Comparison of ENCODE assay signal across 14 cellular contexts in genomic region chr22:19932367-19933206, GRCh38. TPM values are rescaled to one million over a fixed set of nuclear protein-coding genes. Genes with fewer than 3 reads are reported as not detected.
DNase-seq lines count a peak whose midpoint lies in the region; ATAC-seq, FAIRE-seq and TF ChIP-seq lines count a peak whose summit lies in the region.
"Had no signal": no experiment of that assay in that cellular context is flagged by ENCODE, and none has a peak within 500 bp of the region (broad histone marks: within the 10 kb centered on the region; RNA-seq: fewer than 3 reads in every experiment).

No MANE protein-coding gene starts in this region.

- TF ChIP-seq POLR2A in K562 (conservative IDR thresholded peaks at IDR 0.05) = no peak

- no peak overlapping the region for H3K4me2 ChIP-seq in K562 (ENCODE audit: insufficient read depth, low read length)

- H3K4me3 ChIP-seq in K562 (no peak overlapping the region), psoas muscle (no peak overlapping the region)

- H3K4me1 ChIP-seq in K562 (replicated peaks in 1 of 2; ENCODE audit: control insufficient read depth in 2 of 2, insufficient read depth in 2 of 2, low read length in 2 of 2) (peaks cover 2 to 19% of the 10 kb centered on the region in 2 experiments; a peak in 3 of 5 replicates), psoas muscle (peaks cover 4% of the 10 kb centered on the region)

- no peak for FAIRE-seq in K562 (lab: Jason Lieb, UNC)

- no TSS peak for BruUV-seq in K562 (replicated peaks; lab: Mats Ljungman, UMichigan)

- H3K27me3 ChIP-seq in K562 (ENCODE audit: control insufficient read depth in 2 of 2, insufficient read depth in 2 of 2, low read length in 2 of 2) (no peaks in the 10 kb centered on the region), psoas muscle (ENCODE audit: insufficient read depth in 3 of 3, low read length in 2 of 3) (no peaks in the 10 kb centered on the region)

- TF ChIP-seq EP300 in K562 (IDR thresholded peaks at IDR 0.05; ENCODE audit: low read length) = no peak

- CTCF ChIA-PET in K562 (lab: Yijun Ruan, JAX; ENCODE audit: low intra/inter-chr PET ratio) = interaction anchor here (0.5 to 0.6 kb wide), 3 partner anchors 14 to 934 kb away, joined by 3 to 4 read pairs (median 3); no protein-coding TSS in a partner anchor

- in situ Hi-C loops in K562 (cut with MboI) = no loop called here

- H3K9me1 ChIP-seq in K562 (ENCODE audit: control insufficient read depth, insufficient read depth, low read length) = peaks cover 8% of the 10 kb centered on the region

- DNase-seq in NCI-H1694 treated with DMSO at 0.1 percent for 48 hours (lab: John Stamatoyannopoulos, UW) (peak; percentile 15), NCI-H1694 (lab: John Stamatoyannopoulos, UW) (no peak), NCI-H2029 (lab: John Stamatoyannopoulos, UW) (peak; percentile 80), K562 (ENCODE audit: extremely low read depth in 1 of 4, low spot score in 3 of 4) (peak in 2 of 4 experiments; percentile 38 to 52), psoas muscle (no peak), NOMO-1 treated with DMSO at 0.1 percent for 48 hours (lab: John Stamatoyannopoulos, UW; ENCODE audit: unreplicated experiment) (no peak), activated T-cell treated with anti-CD3 and anti-CD28 coated beads for 4 hours (no peak)
- DNase-seq: activated gamma-delta T cell; effector CD4-positive, alpha-beta T cell; GOT3; KBM-7; NCI-H2227 treated with DMSO at 0.1 percent for 48 hours; stimulated activated naive CD8-positive, alpha-beta T cell treated with anti-CD3 and anti-CD28 coated beads, Interleukin-15, amount 100 ng/mL, for 72 hours had no signal

- H3K9ac ChIP-seq in K562 (ENCODE audit: insufficient read depth in 1 of 2, low read depth in 2 of 2, low read length in 2 of 2) = peak overlapping the region in 1 of 2 experiments; percentile 62; a peak in 2 of 4 replicates

- TF ChIP-seq RAD21 in K562 (CRISPR knock-in tag; conservative IDR thresholded peaks at IDR 0.05 in 1 of 2, IDR thresholded peaks at IDR 0.05 in 1 of 2) = no peak

- TF ChIP-seq CTCF in K562 (IDR thresholded peaks at IDR 0.05 in 2 of 3, conservative IDR thresholded peaks at IDR 0.05 in 1 of 3; ENCODE audit: insufficient read depth in 2 of 3, low read depth in 1 of 3, low read length in 3 of 3) (no peak), psoas muscle (IDR thresholded peaks at IDR 0.05) (no peak)

- ATAC-seq in K562 (peak; percentile 35), psoas muscle (peak; percentile 19 to 51 (median 44)), GM18909 (IDR thresholded peaks at IDR 0.05; ENCODE audit: poor library complexity, unreplicated experiment) (no peak)
- ATAC-seq: stimulated activated naive CD8-positive, alpha-beta T cell treated with anti-CD3 and anti-CD28 coated beads, Interleukin-15, amount 100 ng/mL, for 72 hours had no signal

- H4K20me1 ChIP-seq in K562 (replicated peaks; ENCODE audit: control insufficient read depth, insufficient read depth, low read length) = peaks cover 4% of the 10 kb centered on the region; the same call in 1 of the 2 replicates

- H3K79me2 ChIP-seq in K562 (ENCODE audit: control insufficient read depth, insufficient read depth, low read length) = no peaks in the 10 kb centered on the region

- intact Hi-C loops in K562 (cut with micrococcal nuclease) (no loop called here), psoas muscle (cut with DNase I) (no loop called here)

- POLR2A ChIA-PET in K562 (lab: Yijun Ruan, JAX) = interaction anchor here (0.6 to 2.0 kb wide), 18 partner anchors 9 to 841 kb away, joined by 3 to 14 read pairs (median 3); partner anchors contain the start of genes COMT and TXNRD2

- 37% methylated on average over 12 of the region's 12 CpGs for WGBS in K562 (ENCODE audit: insufficient coverage, low coverage, missing lambda C conversion rate)
- 51 to 73% (median 63%) methylated on average over 12 of the region's 12 CpGs for WGBS in psoas muscle, 3 donors

- H2AFZ ChIP-seq in K562 (ENCODE audit: low read depth, low read length) = no peak overlapping the region

- H3K9me3 ChIP-seq in K562 (replicated peaks; ENCODE audit: control insufficient read depth, insufficient read depth, low read depth, low read length) = peaks cover 18% of the 10 kb centered on the region
- H3K9me3 ChIP-seq in psoas muscle = no peaks in the 10 kb centered on the region

- H3K27ac ChIP-seq in K562 (ENCODE audit: extremely low read depth, low read depth, low read length) (no peak overlapping the region), psoas muscle (no peak overlapping the region)

- H3K36me3 ChIP-seq in K562 (ENCODE audit: control insufficient read depth, insufficient read depth, low read length) = peaks cover 14% of the 10 kb centered on the region; the same call in 2 of the 3 replicates
- H3K36me3 ChIP-seq in psoas muscle (ENCODE audit: insufficient read depth in 1 of 2, low read depth in 1 of 2) = peaks cover 0 to 20% of the 10 kb centered on the region in 2 donors

TF ChIP-seq in K562, 482 proteins besides CTCF, POLR2A, EP300 and RAD21 (continues in another document):
- no peak for TF ChIP-seq ZNF586 (CRISPR knock-in tag; conservative IDR thresholded peaks at IDR 0.05)
- no peak for TF ChIP-seq PRMT5 (CRISPR knock-in tag; IDR thresholded peaks at IDR 0.05)
- no peak for TF ChIP-seq ZNF507 (tag; conservative IDR thresholded peaks at IDR 0.05)
- no peak for TF ChIP-seq ZBTB1 (CRISPR knock-in tag; IDR thresholded peaks at IDR 0.05; ENCODE audit: borderline replicate concordance, low read depth)
- TF ChIP-seq CEBPZ (IDR thresholded peaks at IDR 0.05; ENCODE audit: borderline replicate concordance, low read depth, low read length) = no peak

RNA-seq across cellular contexts. Expression of gene COMT, which starts 9.0 kb away (rescaled TPM):
- 125 and 360 TPM in 2 replicates for total RNA-seq in K562 (2011; cell fraction: chromatin; rRNA removed; ENCODE audit: low replicate concordance)
- 500 and 649 TPM in 2 replicates for total RNA-seq in K562 (2011; cell fraction: nucleolus; rRNA removed)
- 301 and 358 TPM in 2 replicates for total RNA-seq in K562 (2011; cell fraction: nucleoplasm; rRNA removed)
- 334 and 497 TPM in 2 replicates for total RNA-seq in K562 (2014; rRNA removed)
- total RNA-seq in K562 (2014; rRNA removed; fragmentation: Illumina TruSeq; extraction: Trizol) = 29.4 and 46.3 TPM in 2 replicates
- 155 and 156 TPM in 2 replicates for total RNA-seq in K562 (2015; rRNA removed; fragmentation: Illumina TruSeq; extraction: Trizol)
- 348 and 351 TPM in 2 replicates for total RNA-seq in K562 (2021)
- polyA plus RNA-seq in K562 (2011; rRNA removed) = 185 and 498 TPM in 2 replicates
- polyA plus RNA-seq in K562 (2011; cell fraction: cytosol; rRNA removed) = 652 and 657 TPM in 2 replicates
- polyA plus RNA-seq in K562 (2011; cell fraction: nucleus; rRNA removed) = 321 and 432 TPM in 2 replicates
- polyA plus RNA-seq in K562 (2012) = 279 and 699 TPM in 2 replicates
- 108 and 305 TPM in 2 replicates for polyA plus RNA-seq in K562 (2014; fragmentation: Illumina TruSeq; extraction: Trizol)
- 10 to 100 TPM; 12.5 to 39.6 TPM for polyA plus RNA-seq in K562 (2014; fragmentation: Nextera tagmentation; extraction: Ambion mirVana)
- 263 and 317 TPM in 2 replicates for polyA plus RNA-seq in K562 (2014; rRNA removed)
- 92.9 and 123 TPM in 2 replicates for polyA minus RNA-seq in K562 (2011; rRNA and poly(A)+ RNA removed)
- 148 and 344 TPM in 2 replicates for polyA minus RNA-seq in K562 (2011; cell fraction: cytosol; rRNA and poly(A)+ RNA removed)
- polyA minus RNA-seq in K562 (2011; cell fraction: nucleus; rRNA and poly(A)+ RNA removed) = 63.8 and 154 TPM in 2 replicates
- 100 to 1,000 TPM in 2 of 4 donors, 10 to 100 TPM in 2; 63.6 to 146 (median 115) TPM for total RNA-seq in psoas muscle
- polyA plus RNA-seq in psoas muscle = 100 to 1,000 TPM; 100 to 142 (median 117) TPM

RNA-seq across cellular contexts. Expression of gene TXNRD2, which starts 9.0 kb away (rescaled TPM):
- total RNA-seq in K562 (2011; cell fraction: chromatin; rRNA removed; ENCODE audit: low replicate concordance) = 156 and 367 TPM in 2 replicates
- 176 and 216 TPM in 2 replicates for total RNA-seq in K562 (2011; cell fraction: nucleolus; rRNA removed)
- total RNA-seq in K562 (2011; cell fraction: nucleoplasm; rRNA removed) = 160 and 165 TPM in 2 replicates
- total RNA-seq in K562 (2014; rRNA removed) (49.4 and 60.7 TPM in 2 replicates), K562 (2014; rRNA removed; fragmentation: Illumina TruSeq; extraction: Trizol) (25.1 and 32.6 TPM in 2 replicates), K562 (2015; rRNA removed; fragmentation: Illumina TruSeq; extraction: Trizol) (45.9 and 50.4 TPM in 2 replicates), K562 (2021) (78.2 and 80.2 TPM in 2 replicates), psoas muscle (10 to 100 TPM; 18.4 to 35.1 (median 24.5) TPM)
- polyA plus RNA-seq in K562 (2011; rRNA removed) (50.2 and 93.6 TPM in 2 replicates), K562 (2014; fragmentation: Illumina TruSeq; extraction: Trizol) (45.0 and 66.1 TPM in 2 replicates), K562 (2014; fragmentation: Nextera tagmentation; extraction: Ambion mirVana) (1 to 10 TPM; 3.3 to 4.4 TPM), K562 (2014; rRNA removed) (52.5 and 57.0 TPM in 2 replicates), psoas muscle (10 to 100 TPM; 13.7 to 23.5 (median 16.0) TPM)
- polyA plus RNA-seq in K562 (2011; cell fraction: cytosol; rRNA removed) = 84.2 and 98.0 TPM in 2 replicates
- 148 and 181 TPM in 2 replicates for polyA plus RNA-seq in K562 (2011; cell fraction: nucleus; rRNA removed)
- polyA plus RNA-seq in K562 (2012) = 83.1 and 83.5 TPM in 2 replicates
- polyA minus RNA-seq in K562 (2011; rRNA and poly(A)+ RNA removed) = 44.4 and 47.5 TPM in 2 replicates
- polyA minus RNA-seq in K562 (2011; cell fraction: cytosol; rRNA and poly(A)+ RNA removed) = 55.3 and 75.6 TPM in 2 replicates
- polyA minus RNA-seq in K562 (2011; cell fraction: nucleus; rRNA and poly(A)+ RNA removed) = 57.4 and 103 TPM in 2 replicates

Comparison
In these comparisons a context has a peak if more than half of its experiments do, and no peak if none do; other contexts are left out.
1. DNase-seq: peak in NCI-H1694 treated with DMSO at 0.1 percent for 48 hours (single experiment) and NCI-H2029 (single experiment); none in NCI-H1694 (single experiment), psoas muscle (0 of 2), NOMO-1 treated with DMSO at 0.1 percent for 48 hours (single experiment) and activated T-cell treated with anti-CD3 and anti-CD28 coated beads for 4 hours (single experiment).